10 cellular contexts compared by ENCODE assay signal in the genomic region with DNA sequence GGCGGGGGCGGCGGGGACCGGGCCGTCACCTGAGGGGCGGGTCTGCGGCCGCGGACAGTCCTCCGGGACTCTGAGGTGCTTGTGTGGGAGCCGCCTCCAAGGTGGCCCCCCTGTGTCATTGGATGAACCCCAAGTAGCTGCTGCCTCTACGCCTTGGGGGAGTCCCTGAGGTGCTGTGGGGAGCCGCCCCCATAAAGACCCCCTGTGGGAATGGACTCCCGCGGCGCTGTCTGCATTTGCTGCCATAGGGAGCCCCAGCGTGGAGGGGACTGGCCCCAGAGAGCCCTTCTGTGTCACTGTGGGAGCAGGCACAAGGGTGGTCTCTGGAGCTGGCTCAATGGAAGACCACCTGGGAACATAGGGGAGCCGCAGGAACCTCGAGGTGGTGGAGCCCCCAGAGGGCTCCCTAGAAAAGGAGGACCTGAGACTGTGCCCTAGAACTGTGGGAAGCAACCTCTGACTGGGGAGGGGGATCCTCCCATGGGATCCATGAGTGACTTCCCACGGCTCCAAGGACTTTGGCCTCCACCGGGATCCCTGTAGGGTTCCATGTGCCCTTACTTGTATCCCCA. TPM values are rescaled to one million over a fixed set of nuclear protein-coding genes. Genes with fewer than 3 reads are reported as not detected.
DNase-seq lines count a peak whose midpoint lies in the region; ATAC-seq, FAIRE-seq and TF ChIP-seq lines count a peak whose summit lies in the region.
"Had no signal": no experiment of that assay in that cellular context is flagged by ENCODE, and none has a peak within 500 bp of the region (broad histone marks: within the 10 kb centered on the region; RNA-seq: fewer than 3 reads in every experiment).

No MANE protein-coding gene starts in this region.

- FAIRE-seq in HepG2 (lab: Jason Lieb, UNC) (no peak), GM12891 (lab: Jason Lieb, UNC) (no peak)

- WGBS in HepG2 (ENCODE audit: low lambda C conversion rate), result 0% methylated on average over 2 of the region's 21 CpGs
- WGBS in suprapubic skin, result 24% methylated on average over 3 of the region's 21 CpGs

- H3K9me3 ChIP-seq in adipocyte (ENCODE audit: control insufficient read depth, low read length) (no peaks in the 10 kb centered on the region), HepG2 (ENCODE audit: low read length) (no peaks in the 10 kb centered on the region), suprapubic skin (no peaks in the 10 kb centered on the region)

- H3K4me2 ChIP-seq in HepG2 (ENCODE audit: low read depth, low read length), result peak overlapping the region; percentile 62

- H3K4me3 ChIP-seq in adipocyte (ENCODE audit: low read length), result peak overlapping the region; percentile 47
- H3K4me3 ChIP-seq in HepG2 (replicated peaks in 1 of 3; ENCODE audit: insufficient read depth in 1 of 3, low read depth in 2 of 3, low read length in 3 of 3), result peak overlapping the region; percentile 21 to 59 (median 31); a peak in 3 of 6 replicates
- peak overlapping the region; percentile 68 for H3K4me3 ChIP-seq in suprapubic skin

- no peak overlapping the region for H3K27ac Mint-ChIP-seq in activated CD4-positive, alpha-beta T cell treated with anti-CD3 and anti-CD28 coated beads, Interleukin-2, amount 10 ng/mL, durations not matched to agents 24 days and 14 days

- H3K27me3 ChIP-seq in adipocyte (replicated peaks; ENCODE audit: control insufficient read depth, insufficient read depth, low read length) (peaks cover 53% of the 10 kb centered on the region), HepG2 (ENCODE audit: control insufficient read depth in 1 of 2, insufficient read depth in 2 of 2, low read length in 2 of 2) (peaks cover 3 to 28% of the 10 kb centered on the region in 2 experiments), suprapubic skin (peaks cover 32% of the 10 kb centered on the region)

- intact Hi-C loops in activated CD4-positive, alpha-beta T cell treated with anti-CD3 and anti-CD28 coated beads, Interleukin-2, amount 10 ng/mL, durations not matched to agents 24 days and 14 days (cut with micrococcal nuclease), result no loop called here
- intact Hi-C loops in HepG2 (cut with micrococcal nuclease; ENCODE audit: unreplicated experiment), result no loop called here

- no peaks in the 10 kb centered on the region for H4K20me1 ChIP-seq in HepG2 (ENCODE audit: insufficient read depth, low read length)

- no TSS peak for BruUV-seq in HepG2 (replicated peaks; lab: Mats Ljungman, UMichigan)

- no peaks in the 10 kb centered on the region for H3K9me3 Mint-ChIP-seq in activated CD4-positive, alpha-beta T cell treated with anti-CD3 and anti-CD28 coated beads, Interleukin-2, amount 10 ng/mL, durations not matched to agents 24 days and 14 days

- H3K9ac ChIP-seq in adipocyte (ENCODE audit: low read length) (no peak overlapping the region), HepG2 (ENCODE audit: insufficient read depth, low read depth, low read length) (no peak overlapping the region)

- in situ Hi-C loops in HepG2 (cut with HindIII; ENCODE audit: extremely low pct_ligation_motif_present, low pct_unique_long_range_greater_than_20kb), result no loop called here

- H3K36me3 Mint-ChIP-seq in activated CD4-positive, alpha-beta T cell treated with anti-CD3 and anti-CD28 coated beads, Interleukin-2, amount 10 ng/mL, durations not matched to agents 24 days and 14 days (ENCODE audit: low read depth), result no peaks in the 10 kb centered on the region

- H3K27ac ChIP-seq in HepG2 (ENCODE audit: extremely low read length, insufficient read depth, low read length) (no peak overlapping the region), suprapubic skin (no peak overlapping the region)

- CTCF ChIA-PET in HepG2 (lab: Yijun Ruan, JAX; ENCODE audit: low intra/inter-chr PET ratio, low total read pairs), result no interaction called here

- H3K4me1 ChIP-seq in adipocyte (ENCODE audit: control insufficient read depth, insufficient read depth, low read length) (peaks cover 5% of the 10 kb centered on the region), HepG2 (ENCODE audit: insufficient read depth, low read length) (no peaks in the 10 kb centered on the region; the same call in 1 of the 2 replicates), suprapubic skin (peaks cover 11% of the 10 kb centered on the region)

- H3K4me3 Mint-ChIP-seq in activated CD4-positive, alpha-beta T cell treated with anti-CD3 and anti-CD28 coated beads, Interleukin-2, amount 10 ng/mL, durations not matched to agents 24 days and 14 days, result peak overlapping the region; percentile 30

- TF ChIP-seq POLR2A in HepG2 (IDR thresholded peaks at IDR 0.05; ENCODE audit: insufficient read depth in 1 of 2, low read depth in 2 of 2, low read length in 2 of 2) (no peak), suprapubic skin (IDR thresholded peaks at IDR 0.05) (no peak), GM12891 (IDR thresholded peaks at IDR 0.05; ENCODE audit: low read depth, low read length) (no peak)

- H3K36me3 ChIP-seq in adipocyte (ENCODE audit: control insufficient read depth, insufficient read depth, low read length, severe bottlenecking) (no peaks in the 10 kb centered on the region), HepG2 (replicated peaks in 1 of 2; ENCODE audit: control insufficient read depth in 1 of 2, insufficient read depth in 2 of 2, low read length in 2 of 2) (no peaks in the 10 kb centered on the region), suprapubic skin (no peaks in the 10 kb centered on the region)

- no peaks in the 10 kb centered on the region for H3K79me2 ChIP-seq in HepG2 (ENCODE audit: insufficient read depth, low read length)

- no peak overlapping the region for H2AFZ ChIP-seq in HepG2 (ENCODE audit: low read length)

- H3K4me1 Mint-ChIP-seq in activated CD4-positive, alpha-beta T cell treated with anti-CD3 and anti-CD28 coated beads, Interleukin-2, amount 10 ng/mL, durations not matched to agents 24 days and 14 days, result peaks cover 26% of the 10 kb centered on the region

- POLR2A ChIA-PET in HepG2 (lab: Yijun Ruan, JAX), result no interaction called here

- no peak for DNase-seq in activated CD4-positive, alpha-beta T cell treated with anti-CD3 and anti-CD28 coated beads, Interleukin-2, amount 10 ng/mL, durations not matched to agents 24 days and 14 days
- DNase-seq in activated CD4-positive, alpha-beta T cell treated with anti-CD3 and anti-CD28 coated beads, Interleukin-2, amount 50 U/mL, for 1 hour, result no peak
- no peak for DNase-seq in adipocyte (ENCODE audit: low read depth)
- no peak for DNase-seq in HepG2 (ENCODE audit: low spot score)
- DNase-seq in suprapubic skin (ENCODE audit: low spot score in 2 of 2), result no peak
- DNase-seq in RPMI8226, result no peak
- DNase-seq in T-helper 9 cell, result no peak
- no peak for DNase-seq in GM12891 (ENCODE audit: insufficient read length, low spot score)
- DNase-seq: activated CD4-positive, alpha-beta T cell treated with anti-CD3 and anti-CD28 coated beads, Interleukin-2, amount 50 U/mL, for 4 hours; NCI-H446 treated with DMSO at 0.1 percent for 48 hours had no signal

- no peak for TF ChIP-seq CTCF in HepG2 (CRISPR knock-in tag; IDR thresholded peaks at IDR 0.05)
- no peak for TF ChIP-seq CTCF in suprapubic skin (IDR thresholded peaks at IDR 0.05)

- TF ChIP-seq RAD21 in HepG2 (CRISPR knock-in tag; IDR thresholded peaks at IDR 0.05), result no peak

- H3K27me3 Mint-ChIP-seq in activated CD4-positive, alpha-beta T cell treated with anti-CD3 and anti-CD28 coated beads, Interleukin-2, amount 10 ng/mL, durations not matched to agents 24 days and 14 days, result peaks cover 49% of the 10 kb centered on the region

- TF ChIP-seq EP300 in HepG2 (IDR thresholded peaks at IDR 0.05; ENCODE audit: low read depth in 2 of 2, low read length in 2 of 2) (no peak), HepG2 (CRISPR knock-in tag; IDR thresholded peaks at IDR 0.05; ENCODE audit: borderline replicate concordance) (no peak), suprapubic skin (IDR thresholded peaks at IDR 0.05) (no peak)

- peak; percentile 30 for ATAC-seq in HepG2

RNA-seq across cellular contexts. Expression of a gene that starts 0.4 kb away (rescaled TPM):
- 0.14 and 0.57 TPM in 2 replicates for total RNA-seq in activated CD4-positive, alpha-beta T cell treated with anti-CD3 and anti-CD28 coated beads, Interleukin-2, amount 10 ng/mL, durations not matched to agents 24 days and 14 days
- not detected in 2 replicates for total RNA-seq in HepG2 (2016; rRNA removed; fragmentation: Illumina TruSeq; extraction: Trizol)
- not detected in 2 replicates for total RNA-seq in HepG2 (2016; cell fraction: cytosol; rRNA removed; fragmentation: Illumina TruSeq; extraction: Trizol; ENCODE audit: low read depth)
- total RNA-seq in HepG2 (2016; cell fraction: insoluble cytoplasmic fraction; rRNA removed; fragmentation: Illumina TruSeq; extraction: Trizol), result not detected in 2 replicates
- total RNA-seq in HepG2 (2016; cell fraction: membrane; rRNA removed; fragmentation: Illumina TruSeq; extraction: Trizol), result not detected in 2 replicates
- not detected in 2 replicates for total RNA-seq in HepG2 (2016; cell fraction: nucleus; rRNA removed; fragmentation: Illumina TruSeq; extraction: Trizol)
- polyA plus RNA-seq in HepG2 (2011; rRNA removed), result 0.05 TPM in 1 of 2 replicates, not detected in the other
- polyA plus RNA-seq in HepG2 (2011; cell fraction: cytosol; rRNA removed), result not detected in 2 replicates
- polyA plus RNA-seq in HepG2 (2011; cell fraction: nucleus; rRNA removed), result not detected in 2 replicates
- not detected in 2 replicates for polyA plus RNA-seq in HepG2 (2012)
- polyA plus RNA-seq in HepG2 (2016; cell fraction: cytosol; fragmentation: Illumina TruSeq; extraction: Trizol; ENCODE audit: low read depth), result not detected in 2 replicates
- not detected in 2 replicates for polyA plus RNA-seq in HepG2 (2016; cell fraction: insoluble cytoplasmic fraction; fragmentation: Illumina TruSeq; extraction: Trizol; ENCODE audit: low read depth)
- polyA plus RNA-seq in HepG2 (2016; cell fraction: membrane; fragmentation: Illumina TruSeq; extraction: Trizol; ENCODE audit: low read depth), result not detected in 2 replicates
- polyA plus RNA-seq in HepG2 (2016; cell fraction: nucleus; fragmentation: Illumina TruSeq; extraction: Trizol; ENCODE audit: insufficient read depth, low read depth), result not detected in 2 replicates
- 0.10 TPM in 1 of 2 replicates, not detected in the other for polyA minus RNA-seq in HepG2 (2011; rRNA and poly(A)+ RNA removed; ENCODE audit: low replicate concordance)
- not detected in 2 replicates for polyA minus RNA-seq in HepG2 (2011; cell fraction: cytosol; rRNA and poly(A)+ RNA removed)
- polyA minus RNA-seq in HepG2 (2011; cell fraction: nucleus; rRNA and poly(A)+ RNA removed), result not detected in 2 replicates
- 1 to 10 TPM in 2 of 4 donors, under 1 TPM in 2; 0.26 to 4.2 (median 1.2) TPM for total RNA-seq in suprapubic skin
- polyA plus RNA-seq in GM12891 (2012; ENCODE audit: low read depth, missing spikeins), result not detected

RNA-seq across cellular contexts. Expression of a gene that starts 31.0 kb away (rescaled TPM):
- 7.7 and 10.6 TPM in 2 replicates for total RNA-seq in activated CD4-positive, alpha-beta T cell treated with anti-CD3 and anti-CD28 coated beads, Interleukin-2, amount 10 ng/mL, durations not matched to agents 24 days and 14 days
- total RNA-seq in HepG2 (2016; rRNA removed; fragmentation: Illumina TruSeq; extraction: Trizol) (0.69 and 0.90 TPM in 2 replicates), suprapubic skin (1 to 10 TPM in 3 of 4 donors, under 1 TPM in 1; 0.98 to 4.7 (median 1.6) TPM)
- total RNA-seq in HepG2 (2016; cell fraction: cytosol; rRNA removed; fragmentation: Illumina TruSeq; extraction: Trizol; ENCODE audit: low read depth), result 0.20 and 0.26 TPM in 2 replicates
- 0.65 and 0.94 TPM in 2 replicates for total RNA-seq in HepG2 (2016; cell fraction: insoluble cytoplasmic fraction; rRNA removed; fragmentation: Illumina TruSeq; extraction: Trizol)
- total RNA-seq in HepG2 (2016; cell fraction: membrane; rRNA removed; fragmentation: Illumina TruSeq; extraction: Trizol), result 0.68 and 0.96 TPM in 2 replicates
- 0.37 and 0.88 TPM in 2 replicates for total RNA-seq in HepG2 (2016; cell fraction: nucleus; rRNA removed; fragmentation: Illumina TruSeq; extraction: Trizol)
- polyA plus RNA-seq in HepG2 (2011; rRNA removed), result 0.40 and 0.54 TPM in 2 replicates
- polyA plus RNA-seq in HepG2 (2011; cell fraction: cytosol; rRNA removed), result 0.50 and 0.63 TPM in 2 replicates
- 0.39 and 0.48 TPM in 2 replicates for polyA plus RNA-seq in HepG2 (2011; cell fraction: nucleus; rRNA removed)
- 1.2 and 1.3 TPM in 2 replicates for polyA plus RNA-seq in HepG2 (2012)
- 0.54 and 0.57 TPM in 2 replicates for polyA plus RNA-seq in HepG2 (2016; cell fraction: cytosol; fragmentation: Illumina TruSeq; extraction: Trizol; ENCODE audit: low read depth)
- 1.7 and 1.9 TPM in 2 replicates for polyA plus RNA-seq in HepG2 (2016; cell fraction: insoluble cytoplasmic fraction; fragmentation: Illumina TruSeq; extraction: Trizol; ENCODE audit: low read depth)
- 0.74 and 1.1 TPM in 2 replicates for polyA plus RNA-seq in HepG2 (2016; cell fraction: membrane; fragmentation: Illumina TruSeq; extraction: Trizol; ENCODE audit: low read depth)
- 1.3 and 1.4 TPM in 2 replicates for polyA plus RNA-seq in HepG2 (2016; cell fraction: nucleus; fragmentation: Illumina TruSeq; extraction: Trizol; ENCODE audit: insufficient read depth, low read depth)
- polyA minus RNA-seq in HepG2 (2011; rRNA and poly(A)+ RNA removed; ENCODE audit: low replicate concordance), result 0.22 and 2.4 TPM in 2 replicates
- not detected in 2 replicates for polyA minus RNA-seq in HepG2 (2011; cell fraction: cytosol; rRNA and poly(A)+ RNA removed)
- 0.25 and 0.52 TPM in 2 replicates for polyA minus RNA-seq in HepG2 (2011; cell fraction: nucleus; rRNA and poly(A)+ RNA removed)
- polyA plus RNA-seq in GM12891 (2012; ENCODE audit: low read depth, missing spikeins), result 7.7 TPM
